ENCODE assay signal across 8 cellular contexts in the genomic region with DNA sequence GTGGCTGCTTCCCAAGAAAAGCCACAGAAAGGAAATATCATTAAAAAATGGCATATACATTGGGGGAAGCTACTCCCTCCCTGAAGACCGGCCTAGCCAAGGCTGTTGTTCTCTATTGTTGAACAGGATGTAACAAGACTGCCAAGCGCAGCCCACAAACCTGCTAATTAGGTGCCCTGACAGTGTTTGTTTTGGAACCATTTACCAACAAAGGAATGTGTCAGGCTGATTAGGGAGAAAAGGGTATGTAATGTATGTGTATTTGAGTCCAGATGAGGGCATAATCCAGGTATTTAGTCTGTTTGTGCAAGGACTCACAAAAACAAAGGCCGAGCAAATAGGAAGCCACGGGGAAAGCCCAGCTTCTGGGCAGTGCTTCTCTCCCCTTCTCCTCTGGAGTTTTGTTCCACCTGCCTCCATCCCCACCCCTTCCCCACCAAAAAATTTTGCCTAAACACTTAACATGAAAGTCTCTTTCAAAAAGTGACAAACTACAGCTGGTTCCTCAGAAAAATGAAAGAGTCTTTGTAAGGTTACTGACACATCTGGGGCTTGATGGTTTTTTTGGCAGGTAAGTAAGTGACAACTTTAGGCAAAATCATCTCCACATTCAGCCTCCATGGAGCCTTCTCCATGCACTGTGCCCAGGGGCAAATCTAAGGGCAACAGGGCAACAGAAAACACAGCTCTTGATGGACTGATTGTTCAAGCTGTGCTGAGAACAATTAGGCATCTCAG.
DNase-seq lines count a peak whose midpoint lies in the region; ATAC-seq and TF ChIP-seq lines count a peak whose summit lies in the region.

No MANE protein-coding gene starts in this region.

- no peaks in the 10 kb centered on the region for H3K9me2 ChIP-seq in OCI-LY7 (ENCODE audit: insufficient read depth, low read length)

- no peaks in the 10 kb centered on the region for H3K79me2 ChIP-seq in neural progenitor cell (ENCODE audit: low read depth)
- H3K79me2 ChIP-seq in OCI-LY7 (ENCODE audit: insufficient read depth, low read depth, low read length): no peaks in the 10 kb centered on the region

- POLR2A ChIA-PET in OCI-LY7 (lab: Charles Lee): interaction anchor here (0.8 kb wide), 1 partner anchor 16 kb away, joined by 3 read pairs; no protein-coding TSS in a partner anchor

- H3K4me2 ChIP-seq in neural progenitor cell (peak overlapping the region; percentile 48), OCI-LY7 (ENCODE audit: low read length) (no peak overlapping the region)

- H3K9me3 ChIP-seq in endodermal cell (ENCODE audit: control insufficient read depth, low read length): no peaks in the 10 kb centered on the region
- no peaks in the 10 kb centered on the region for H3K9me3 ChIP-seq in neural progenitor cell (ENCODE audit: low read depth)
- H3K9me3 ChIP-seq in OCI-LY7 (ENCODE audit: low read length): no peaks in the 10 kb centered on the region

- no TSS peak for BruUV-seq in OCI-LY7 (replicated peaks; lab: Mats Ljungman, UMichigan)

- CTCF ChIA-PET in OCI-LY7 (lab: Charles Lee; ENCODE audit: unreplicated experiment): no interaction called here

- H3K9ac ChIP-seq in endodermal cell (ENCODE audit: extremely low read depth, low read length, poor library complexity, severe bottlenecking) (peak overlapping the region; percentile 23), neural progenitor cell (no peak overlapping the region)

- no peak for ATAC-seq in activated T-helper 17 cell treated with anti-CD3 and anti-CD28 coated beads, Interleukin-2, amount 50 U/mL, for 72 hours (replicated peaks)
- no peak for ATAC-seq in GM21360 (IDR thresholded peaks at IDR 0.05; ENCODE audit: unreplicated experiment)
- no peak for ATAC-seq in HG03175 (IDR thresholded peaks at IDR 0.05; ENCODE audit: unreplicated experiment)

- H3K36me3 ChIP-seq in endodermal cell (ENCODE audit: control insufficient read depth, insufficient read depth, low read length): no peaks in the 10 kb centered on the region
- no peaks in the 10 kb centered on the region for H3K36me3 ChIP-seq in neural progenitor cell
- no peaks in the 10 kb centered on the region for H3K36me3 ChIP-seq in OCI-LY7 (ENCODE audit: insufficient read depth, low read length)

- in situ Hi-C loops in G401 (cut with HindIII; ENCODE audit: low sequenced_read_pairs): no loop called here

- H4K20me1 ChIP-seq in neural progenitor cell (ENCODE audit: low read depth) (no peaks in the 10 kb centered on the region), OCI-LY7 (ENCODE audit: insufficient read depth, low read length) (no peaks in the 10 kb centered on the region)

- H3K27ac ChIP-seq in endodermal cell (ENCODE audit: low read depth, low read length) (peak overlapping the region; percentile 33), neural progenitor cell (peak overlapping the region; percentile 83), OCI-LY7 (ENCODE audit: low read depth, low read length, poor library complexity, severe bottlenecking) (no peak overlapping the region)

- no peak overlapping the region for H2AFZ ChIP-seq in neural progenitor cell (replicated peaks)
- no peak overlapping the region for H2AFZ ChIP-seq in OCI-LY7 (ENCODE audit: low read length)

- no peaks in the 10 kb centered on the region for H3K27me3 Mint-ChIP-seq in endodermal cell (ENCODE audit: insufficient read depth)
- H3K27me3 Mint-ChIP-seq in neural progenitor cell (ENCODE audit: insufficient read depth, low read depth): peaks cover 4% of the 10 kb centered on the region
- H3K27me3 Mint-ChIP-seq in activated T-helper 17 cell treated with anti-CD3 and anti-CD28 coated beads, Interleukin-2, amount 50 U/mL, for 72 hours: no peaks in the 10 kb centered on the region

- peaks cover 67% of the 10 kb centered on the region for H3K4me1 Mint-ChIP-seq in endodermal cell
- H3K4me1 Mint-ChIP-seq in neural progenitor cell: peaks cover 6% of the 10 kb centered on the region
- H3K4me1 Mint-ChIP-seq in activated T-helper 17 cell treated with anti-CD3 and anti-CD28 coated beads, Interleukin-2, amount 50 U/mL, for 72 hours: no peaks in the 10 kb centered on the region

- no peaks in the 10 kb centered on the region for H3K9me3 Mint-ChIP-seq in endodermal cell
- H3K9me3 Mint-ChIP-seq in neural progenitor cell: no peaks in the 10 kb centered on the region
- H3K9me3 Mint-ChIP-seq in activated T-helper 17 cell treated with anti-CD3 and anti-CD28 coated beads, Interleukin-2, amount 50 U/mL, for 72 hours: no peaks in the 10 kb centered on the region

- H3K4me3 ChIP-seq in endodermal cell (ENCODE audit: low read length) (no peak overlapping the region), neural progenitor cell (no peak overlapping the region), OCI-LY7 (ENCODE audit: low read depth, low read length, poor library complexity, severe bottlenecking) (no peak overlapping the region)

- intact Hi-C loops in OCI-LY7 (cut with micrococcal nuclease; ENCODE audit: unreplicated experiment): no loop called here

- H3K36me3 Mint-ChIP-seq in endodermal cell (ENCODE audit: low read depth) (peaks cover 2% of the 10 kb centered on the region), neural progenitor cell (no peaks in the 10 kb centered on the region)
- no peaks in the 10 kb centered on the region for H3K36me3 Mint-ChIP-seq in activated T-helper 17 cell treated with anti-CD3 and anti-CD28 coated beads, Interleukin-2, amount 50 U/mL, for 72 hours (ENCODE audit: low read depth)

- DNase-seq in G401 (ENCODE audit: low spot score) (peak; percentile 52), NCI-H2227 (lab: John Stamatoyannopoulos, UW; ENCODE audit: unreplicated experiment) (peak; percentile 36), endodermal cell (peak; percentile 84), neural progenitor cell (ENCODE audit: low spot score) (peak; percentile 72), OCI-LY7 (ENCODE audit: low spot score) (no peak)

- no peaks in the 10 kb centered on the region for H3K27me3 ChIP-seq in endodermal cell (ENCODE audit: control insufficient read depth, insufficient read depth, low read length, poor library complexity, severe bottlenecking)
- H3K27me3 ChIP-seq in neural progenitor cell: no peaks in the 10 kb centered on the region

- 34 to 57% methylated on average over 3 to 4 of the region's 4 CpGs for WGBS in endodermal cell (ENCODE audit: insufficient coverage in 1 of 2, insufficient read length in 1 of 2), 2 experiments

- H3K27ac Mint-ChIP-seq in endodermal cell: peak overlapping the region; percentile 97
- no peak overlapping the region for H3K27ac Mint-ChIP-seq in neural progenitor cell
- no peak overlapping the region for H3K27ac Mint-ChIP-seq in activated T-helper 17 cell treated with anti-CD3 and anti-CD28 coated beads, Interleukin-2, amount 50 U/mL, for 72 hours

- H3F3A ChIP-seq in neural progenitor cell (ENCODE audit: low read depth): peaks cover 53% of the 10 kb centered on the region

- H3K4me3 Mint-ChIP-seq in endodermal cell (peak overlapping the region; percentile 27), neural progenitor cell (no peak overlapping the region)
- H3K4me3 Mint-ChIP-seq in activated T-helper 17 cell treated with anti-CD3 and anti-CD28 coated beads, Interleukin-2, amount 50 U/mL, for 72 hours: no peak overlapping the region

- H3K4me1 ChIP-seq in endodermal cell (ENCODE audit: control insufficient read depth, insufficient read depth, low read length): peaks cover 18% of the 10 kb centered on the region
- H3K4me1 ChIP-seq in neural progenitor cell: peaks cover 46% of the 10 kb centered on the region
- H3K4me1 ChIP-seq in OCI-LY7 (ENCODE audit: insufficient read depth, low read length, poor library complexity, severe bottlenecking): no peaks in the 10 kb centered on the region

- TF ChIP-seq CTCF in endodermal cell (conservative IDR thresholded peaks at IDR 0.05) (no peak), neural progenitor cell (IDR thresholded peaks at IDR 0.05) (no peak), OCI-LY7 (conservative IDR thresholded peaks at IDR 0.05; ENCODE audit: low read length) (no peak)
